Comparison of ENCODE assay signal across 9 cellular contexts in the genomic region with DNA sequence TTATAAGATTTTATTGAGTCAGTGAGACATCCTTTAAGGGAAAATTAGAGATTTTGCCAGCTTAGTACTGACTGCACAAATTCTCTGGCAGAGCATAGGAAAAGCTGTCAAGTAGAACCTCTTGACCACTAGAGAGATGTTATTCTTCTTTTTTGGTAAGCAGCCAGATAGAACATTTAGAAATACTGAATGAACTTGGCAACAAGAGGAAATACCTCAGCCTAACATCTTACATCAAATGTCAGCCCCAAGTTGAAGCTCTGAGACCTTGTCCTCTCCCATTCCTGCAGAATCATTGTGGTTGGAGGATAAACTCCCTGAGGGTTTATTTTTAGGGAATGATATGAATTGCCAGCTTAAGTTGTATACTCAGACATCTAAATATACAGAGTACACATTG. TPM values are rescaled to one million over a fixed set of nuclear protein-coding genes. Genes with fewer than 3 reads are reported as not detected.
DNase-seq lines count a peak whose midpoint lies in the region; ATAC-seq and TF ChIP-seq lines count a peak whose summit lies in the region.
"Had no signal": no experiment of that assay in that cellular context is flagged by ENCODE, and none has a peak within 500 bp of the region (broad histone marks: within the 10 kb centered on the region; RNA-seq: fewer than 3 reads in every experiment).

No MANE protein-coding gene starts in this region.

- DNase-seq in EL (peak; percentile 96), globus pallidus (ENCODE audit: low spot score) (peak; percentile 37), SKM-1 treated with dmso at 0.1 percent for 144 hours (lab: John Stamatoyannopoulos, UW; ENCODE audit: unreplicated experiment) (no peak)
- DNase-seq in activated naive CD8-positive, alpha-beta T cell treated with anti-CD3 and anti-CD28 coated beads for 36 hours, result no peak
- DNase-seq in activated CD4-positive, alpha-beta T cell treated with anti-CD3 and anti-CD28 coated beads, Interleukin-2, amount 50 U/mL, for 1 hour, result no peak
- no peak for DNase-seq in activated CD4-positive, alpha-beta memory T cell treated with anti-CD3 and anti-CD28 coated beads, Interleukin-2, amount 10 ng/mL, durations not matched to agents 7 days and 5 days
- DNase-seq: T-helper 17 cell had no signal

- H3K4me3 Mint-ChIP-seq in activated naive CD8-positive, alpha-beta T cell treated with anti-CD3 and anti-CD28 coated beads for 36 hours, result no peak overlapping the region
- H3K4me3 Mint-ChIP-seq in activated CD4-positive, alpha-beta memory T cell treated with anti-CD3 and anti-CD28 coated beads, Interleukin-2, amount 10 ng/mL, durations not matched to agents 7 days and 5 days, result no peak overlapping the region
- H3K4me3 Mint-ChIP-seq: T-helper 17 cell had no signal

- H3K27me3 Mint-ChIP-seq in activated naive CD8-positive, alpha-beta T cell treated with anti-CD3 and anti-CD28 coated beads for 36 hours, result no peaks in the 10 kb centered on the region
- no peaks in the 10 kb centered on the region for H3K27me3 Mint-ChIP-seq in activated CD4-positive, alpha-beta memory T cell treated with anti-CD3 and anti-CD28 coated beads, Interleukin-2, amount 10 ng/mL, durations not matched to agents 7 days and 5 days
- H3K27me3 Mint-ChIP-seq: T-helper 17 cell had no signal

- POLR2A ChIA-PET in activated CD4-positive, alpha-beta memory T cell treated with anti-CD3 and anti-CD28 coated beads, Interleukin-2, amount 10 ng/mL, durations not matched to agents 7 days and 5 days (lab: Charles Lee), result no interaction called here

- no peaks in the 10 kb centered on the region for H3K27me3 ChIP-seq in rectal smooth muscle tissue (ENCODE audit: control insufficient read depth, insufficient read depth, low read length)

- H3K9ac ChIP-seq in rectal smooth muscle tissue (ENCODE audit: low read length), result no peak overlapping the region

- peak overlapping the region; percentile 83 for H3K27ac ChIP-seq in rectal smooth muscle tissue (ENCODE audit: low read depth, low read length)

- H3K4me3 ChIP-seq in rectal smooth muscle tissue (ENCODE audit: low read length), result no peak overlapping the region

- no peaks in the 10 kb centered on the region for H3K9me3 Mint-ChIP-seq in activated naive CD8-positive, alpha-beta T cell treated with anti-CD3 and anti-CD28 coated beads for 36 hours
- H3K9me3 Mint-ChIP-seq in activated CD4-positive, alpha-beta memory T cell treated with anti-CD3 and anti-CD28 coated beads, Interleukin-2, amount 10 ng/mL, durations not matched to agents 7 days and 5 days, result no peaks in the 10 kb centered on the region

- no peak overlapping the region for H3K27ac Mint-ChIP-seq in activated naive CD8-positive, alpha-beta T cell treated with anti-CD3 and anti-CD28 coated beads for 36 hours
- H3K27ac Mint-ChIP-seq in activated CD4-positive, alpha-beta memory T cell treated with anti-CD3 and anti-CD28 coated beads, Interleukin-2, amount 10 ng/mL, durations not matched to agents 7 days and 5 days, result no peak overlapping the region
- H3K27ac Mint-ChIP-seq: T-helper 17 cell had no signal

- H3K4me1 ChIP-seq in rectal smooth muscle tissue (ENCODE audit: control insufficient read depth, insufficient read depth, low read length), result peaks cover 29% of the 10 kb centered on the region

- H3K36me3 Mint-ChIP-seq in activated naive CD8-positive, alpha-beta T cell treated with anti-CD3 and anti-CD28 coated beads for 36 hours, result peaks cover 3% of the 10 kb centered on the region
- peaks cover 17% of the 10 kb centered on the region for H3K36me3 Mint-ChIP-seq in activated CD4-positive, alpha-beta memory T cell treated with anti-CD3 and anti-CD28 coated beads, Interleukin-2, amount 10 ng/mL, durations not matched to agents 7 days and 5 days (ENCODE audit: low read depth)

- ATAC-seq in SK-N-SH treated with all-trans-retinoic acid at 6 μM for 48 hours, result peak; percentile 86
- ATAC-seq: T-helper 17 cell had no signal

- CTCF ChIA-PET in activated CD4-positive, alpha-beta memory T cell treated with anti-CD3 and anti-CD28 coated beads, Interleukin-2, amount 10 ng/mL, durations not matched to agents 7 days and 5 days (lab: Charles Lee), result no interaction called here

- peaks cover 8% of the 10 kb centered on the region for H3K4me1 Mint-ChIP-seq in activated naive CD8-positive, alpha-beta T cell treated with anti-CD3 and anti-CD28 coated beads for 36 hours
- H3K4me1 Mint-ChIP-seq in activated CD4-positive, alpha-beta memory T cell treated with anti-CD3 and anti-CD28 coated beads, Interleukin-2, amount 10 ng/mL, durations not matched to agents 7 days and 5 days, result peaks cover 3% of the 10 kb centered on the region

- H3K36me3 ChIP-seq in rectal smooth muscle tissue (ENCODE audit: control insufficient read depth, insufficient read depth, low read length), result no peaks in the 10 kb centered on the region

TF ChIP-seq in SK-N-SH treated with all-trans-retinoic acid at 6 μM for 48 hours, 23 proteins besides CTCF, POLR2A, EP300 and RAD21:
- no peak for TF ChIP-seq ZNF565 (CRISPR knock-in tag; conservative IDR thresholded peaks at IDR 0.05; ENCODE audit: low read depth)
- no peak for TF ChIP-seq PPARA (CRISPR knock-in tag; IDR thresholded peaks at IDR 0.05; ENCODE audit: borderline replicate concordance)
- TF ChIP-seq CSDC2 (CRISPR knock-in tag; IDR thresholded peaks at IDR 0.05), result no peak
- TF ChIP-seq ISL1 (CRISPR knock-in tag; IDR thresholded peaks at IDR 0.05), result peak; percentile 92
- TF ChIP-seq ZNF8 (CRISPR knock-in tag; IDR thresholded peaks at IDR 0.05), result no peak
- TF ChIP-seq ESRRG (CRISPR knock-in tag; IDR thresholded peaks at IDR 0.05), result no peak
- TF ChIP-seq, protein P1, sequence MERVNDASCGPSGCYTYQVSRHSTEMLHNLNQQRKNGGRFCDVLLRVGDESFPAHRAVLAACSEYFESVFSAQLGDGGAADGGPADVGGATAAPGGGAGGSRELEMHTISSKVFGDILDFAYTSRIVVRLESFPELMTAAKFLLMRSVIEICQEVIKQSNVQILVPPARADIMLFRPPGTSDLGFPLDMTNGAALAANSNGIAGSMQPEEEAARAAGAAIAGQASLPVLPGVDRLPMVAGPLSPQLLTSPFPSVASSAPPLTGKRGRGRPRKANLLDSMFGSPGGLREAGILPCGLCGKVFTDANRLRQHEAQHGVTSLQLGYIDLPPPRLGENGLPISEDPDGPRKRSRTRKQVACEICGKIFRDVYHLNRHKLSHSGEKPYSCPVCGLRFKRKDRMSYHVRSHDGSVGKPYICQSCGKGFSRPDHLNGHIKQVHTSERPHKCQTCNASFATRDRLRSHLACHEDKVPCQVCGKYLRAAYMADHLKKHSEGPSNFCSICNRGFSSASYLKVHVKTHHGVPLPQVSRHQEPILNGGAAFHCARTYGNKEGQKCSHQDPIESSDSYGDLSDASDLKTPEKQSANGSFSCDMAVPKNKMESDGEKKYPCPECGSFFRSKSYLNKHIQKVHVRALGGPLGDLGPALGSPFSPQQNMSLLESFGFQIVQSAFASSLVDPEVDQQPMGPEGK (CRISPR knock-in tag; IDR thresholded peaks at IDR 0.05; ENCODE audit: borderline replicate concordance), result no peak
- no peak for TF ChIP-seq TCF4 (CRISPR knock-in tag; IDR thresholded peaks at IDR 0.05; ENCODE audit: borderline replicate concordance)
- TF ChIP-seq OSR1 (CRISPR knock-in tag; IDR thresholded peaks at IDR 0.05), result no peak

RNA-seq across cellular contexts. Expression of gene MIGA1, which starts 53.4 kb away (rescaled TPM):
- total RNA-seq in activated naive CD8-positive, alpha-beta T cell treated with anti-CD3 and anti-CD28 coated beads for 36 hours, result 1 to 10 TPM; 6.1 to 7.5 TPM
- total RNA-seq in activated CD4-positive, alpha-beta memory T cell treated with anti-CD3 and anti-CD28 coated beads, Interleukin-2, amount 10 ng/mL, durations not matched to agents 7 days and 5 days, result 10 to 100 TPM; 11.5 to 12.8 TPM

RNA-seq across cellular contexts. Expression of gene NEXN, which starts 55.5 kb away (rescaled TPM):
- 1 to 10 TPM; 2.5 to 2.6 TPM for total RNA-seq in activated naive CD8-positive, alpha-beta T cell treated with anti-CD3 and anti-CD28 coated beads for 36 hours
- 1 to 10 TPM in 1 of 2 experiments, under 1 TPM in 1; 0.95 to 1.1 TPM for total RNA-seq in activated CD4-positive, alpha-beta memory T cell treated with anti-CD3 and anti-CD28 coated beads, Interleukin-2, amount 10 ng/mL, durations not matched to agents 7 days and 5 days

Comparison
In these comparisons a context has a peak if more than half of its experiments do, and no peak if none do; other contexts are left out.
1. DNase-seq: peak in EL (single experiment) and globus pallidus (single experiment); none in SKM-1 treated with dmso at 0.1 percent for 144 hours (single experiment), activated naive CD8-positive, alpha-beta T cell treated with anti-CD3 and anti-CD28 coated beads for 36 hours (single experiment), activated CD4-positive, alpha-beta T cell treated with anti-CD3 and anti-CD28 coated beads, Interleukin-2, amount 50 U/mL, for 1 hour (single experiment) and activated CD4-positive, alpha-beta memory T cell treated with anti-CD3 and anti-CD28 coated beads, Interleukin-2, amount 10 ng/mL, durations not matched to agents 7 days and 5 days (single experiment).